Comparison of ENCODE assay signal across 1 cellular context in the genomic region with DNA sequence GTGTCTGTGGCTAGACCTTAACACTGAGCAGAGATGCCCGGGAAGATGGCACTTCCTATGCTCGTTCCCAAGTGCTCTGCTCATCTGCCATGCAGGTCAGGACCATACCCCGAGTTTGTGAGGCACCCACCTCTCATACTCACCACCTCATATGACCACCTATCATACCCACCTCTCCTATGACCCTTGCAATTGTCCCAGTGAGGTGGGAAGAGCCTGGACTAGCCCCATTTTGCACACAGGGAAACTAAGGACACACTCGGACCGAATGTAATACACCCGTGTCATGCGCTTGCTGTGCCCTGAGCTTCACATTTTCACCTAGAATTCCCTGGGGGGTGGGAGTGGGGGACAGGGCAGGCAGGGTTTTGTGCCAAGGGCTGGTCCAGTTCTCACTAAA.
TF ChIP-seq lines count a peak whose summit lies in the region.

No MANE protein-coding gene starts in this region.

TF ChIP-seq in HepG2, 621 proteins besides CTCF, POLR2A, EP300 and RAD21:
- TF ChIP-seq SP140L (CRISPR knock-in tag; IDR thresholded peaks at IDR 0.05; ENCODE audit: borderline replicate concordance): no peak
- TF ChIP-seq PRPF4 (IDR thresholded peaks at IDR 0.05; ENCODE audit: low read depth, low read length, poor library complexity, severe bottlenecking): no peak
- no peak for TF ChIP-seq ZIK1 (CRISPR knock-in tag; IDR thresholded peaks at IDR 0.05; ENCODE audit: borderline replicate concordance, low read depth)
- no peak for TF ChIP-seq SNAPC2 (CRISPR knock-in tag; IDR thresholded peaks at IDR 0.05)
- no peak for TF ChIP-seq MEIS2 (CRISPR knock-in tag; IDR thresholded peaks at IDR 0.05)
- no peak for TF ChIP-seq SNAI1 (CRISPR knock-in tag; IDR thresholded peaks at IDR 0.05; ENCODE audit: borderline replicate concordance)
- no peak for TF ChIP-seq ZNF441 (CRISPR knock-in tag; IDR thresholded peaks at IDR 0.05; ENCODE audit: borderline replicate concordance)
- TF ChIP-seq ZKSCAN1 (IDR thresholded peaks at IDR 0.05; ENCODE audit: low read length): no peak
- TF ChIP-seq, protein P1, sequence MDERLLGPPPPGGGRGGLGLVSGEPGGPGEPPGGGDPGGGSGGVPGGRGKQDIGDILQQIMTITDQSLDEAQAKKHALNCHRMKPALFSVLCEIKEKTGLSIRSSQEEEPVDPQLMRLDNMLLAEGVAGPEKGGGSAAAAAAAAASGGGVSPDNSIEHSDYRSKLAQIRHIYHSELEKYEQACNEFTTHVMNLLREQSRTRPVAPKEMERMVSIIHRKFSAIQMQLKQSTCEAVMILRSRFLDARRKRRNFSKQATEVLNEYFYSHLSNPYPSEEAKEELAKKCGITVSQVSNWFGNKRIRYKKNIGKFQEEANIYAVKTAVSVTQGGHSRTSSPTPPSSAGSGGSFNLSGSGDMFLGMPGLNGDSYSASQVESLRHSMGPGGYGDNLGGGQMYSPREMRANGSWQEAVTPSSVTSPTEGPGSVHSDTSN (CRISPR knock-in tag; IDR thresholded peaks at IDR 0.05): no peak
- no peak for TF ChIP-seq ZNF546 (CRISPR knock-in tag; conservative IDR thresholded peaks at IDR 0.05)
- TF ChIP-seq, protein P2, sequence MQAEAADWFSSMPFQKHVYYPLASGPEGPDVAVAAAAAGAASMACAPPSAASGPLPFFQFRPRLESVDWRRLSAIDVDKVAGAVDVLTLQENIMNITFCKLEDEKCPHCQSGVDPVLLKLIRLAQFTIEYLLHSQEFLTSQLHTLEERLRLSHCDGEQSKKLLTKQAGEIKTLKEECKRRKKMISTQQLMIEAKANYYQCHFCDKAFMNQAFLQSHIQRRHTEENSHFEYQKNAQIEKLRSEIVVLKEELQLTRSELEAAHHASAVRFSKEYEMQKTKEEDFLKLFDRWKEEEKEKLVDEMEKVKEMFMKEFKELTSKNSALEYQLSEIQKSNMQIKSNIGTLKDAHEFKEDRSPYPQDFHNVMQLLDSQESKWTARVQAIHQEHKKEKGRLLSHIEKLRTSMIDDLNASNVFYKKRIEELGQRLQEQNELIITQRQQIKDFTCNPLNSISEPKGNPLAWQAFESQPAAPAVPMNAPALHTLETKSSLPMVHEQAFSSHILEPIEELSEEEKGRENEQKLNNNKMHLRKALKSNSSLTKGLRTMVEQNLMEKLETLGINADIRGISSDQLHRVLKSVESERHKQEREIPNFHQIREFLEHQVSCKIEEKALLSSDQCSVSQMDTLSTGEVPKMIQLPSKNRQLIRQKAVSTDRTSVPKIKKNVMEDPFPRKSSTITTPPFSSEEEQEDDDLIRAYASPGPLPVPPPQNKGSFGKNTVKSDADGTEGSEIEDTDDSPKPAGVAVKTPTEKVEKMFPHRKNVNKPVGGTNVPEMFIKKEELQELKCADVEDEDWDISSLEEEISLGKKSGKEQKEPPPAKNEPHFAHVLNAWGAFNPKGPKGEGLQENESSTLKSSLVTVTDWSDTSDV (CRISPR knock-in tag; IDR thresholded peaks at IDR 0.05): no peak
- no peak for TF ChIP-seq NKX3-1 (CRISPR knock-in tag; IDR thresholded peaks at IDR 0.05)
- TF ChIP-seq, protein P3, sequence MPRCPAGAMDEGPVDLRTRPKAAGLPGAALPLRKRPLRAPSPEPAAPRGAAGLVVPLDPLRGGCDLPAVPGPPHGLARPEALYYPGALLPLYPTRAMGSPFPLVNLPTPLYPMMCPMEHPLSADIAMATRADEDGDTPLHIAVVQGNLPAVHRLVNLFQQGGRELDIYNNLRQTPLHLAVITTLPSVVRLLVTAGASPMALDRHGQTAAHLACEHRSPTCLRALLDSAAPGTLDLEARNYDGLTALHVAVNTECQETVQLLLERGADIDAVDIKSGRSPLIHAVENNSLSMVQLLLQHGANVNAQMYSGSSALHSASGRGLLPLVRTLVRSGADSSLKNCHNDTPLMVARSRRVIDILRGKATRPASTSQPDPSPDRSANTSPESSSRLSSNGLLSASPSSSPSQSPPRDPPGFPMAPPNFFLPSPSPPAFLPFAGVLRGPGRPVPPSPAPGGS (CRISPR knock-in tag; IDR thresholded peaks at IDR 0.05): no peak
- no peak for TF ChIP-seq POLR2AphosphoS5 (IDR thresholded peaks at IDR 0.05; ENCODE audit: low read depth, low read length)
- TF ChIP-seq RNF2 (conservative IDR thresholded peaks at IDR 0.05; ENCODE audit: low read depth): no peak
- TF ChIP-seq, protein P4, sequence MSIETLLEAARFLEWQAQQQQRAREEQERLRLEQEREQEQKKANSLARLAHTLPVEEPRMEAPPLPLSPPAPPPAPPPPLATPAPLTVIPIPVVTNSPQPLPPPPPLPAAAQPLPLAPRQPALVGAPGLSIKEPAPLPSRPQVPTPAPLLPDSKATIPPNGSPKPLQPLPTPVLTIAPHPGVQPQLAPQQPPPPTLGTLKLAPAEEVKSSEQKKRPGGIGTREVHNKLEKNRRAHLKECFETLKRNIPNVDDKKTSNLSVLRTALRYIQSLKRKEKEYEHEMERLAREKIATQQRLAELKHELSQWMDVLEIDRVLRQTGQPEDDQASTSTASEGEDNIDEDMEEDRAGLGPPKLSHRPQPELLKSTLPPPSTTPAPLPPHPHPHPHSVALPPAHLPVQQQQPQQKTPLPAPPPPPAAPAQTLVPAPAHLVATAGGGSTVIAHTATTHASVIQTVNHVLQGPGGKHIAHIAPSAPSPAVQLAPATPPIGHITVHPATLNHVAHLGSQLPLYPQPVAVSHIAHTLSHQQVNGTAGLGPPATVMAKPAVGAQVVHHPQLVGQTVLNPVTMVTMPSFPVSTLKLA (IDR thresholded peaks at IDR 0.05): no peak
- TF ChIP-seq THYN1 (CRISPR knock-in tag; IDR thresholded peaks at IDR 0.05; ENCODE audit: borderline replicate concordance, low read depth): no peak
- TF ChIP-seq, protein P5, sequence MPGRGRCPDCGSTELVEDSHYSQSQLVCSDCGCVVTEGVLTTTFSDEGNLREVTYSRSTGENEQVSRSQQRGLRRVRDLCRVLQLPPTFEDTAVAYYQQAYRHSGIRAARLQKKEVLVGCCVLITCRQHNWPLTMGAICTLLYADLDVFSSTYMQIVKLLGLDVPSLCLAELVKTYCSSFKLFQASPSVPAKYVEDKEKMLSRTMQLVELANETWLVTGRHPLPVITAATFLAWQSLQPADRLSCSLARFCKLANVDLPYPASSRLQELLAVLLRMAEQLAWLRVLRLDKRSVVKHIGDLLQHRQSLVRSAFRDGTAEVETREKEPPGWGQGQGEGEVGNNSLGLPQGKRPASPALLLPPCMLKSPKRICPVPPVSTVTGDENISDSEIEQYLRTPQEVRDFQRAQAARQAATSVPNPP (CRISPR knock-in tag; IDR thresholded peaks at IDR 0.05): no peak
- TF ChIP-seq, protein P6, sequence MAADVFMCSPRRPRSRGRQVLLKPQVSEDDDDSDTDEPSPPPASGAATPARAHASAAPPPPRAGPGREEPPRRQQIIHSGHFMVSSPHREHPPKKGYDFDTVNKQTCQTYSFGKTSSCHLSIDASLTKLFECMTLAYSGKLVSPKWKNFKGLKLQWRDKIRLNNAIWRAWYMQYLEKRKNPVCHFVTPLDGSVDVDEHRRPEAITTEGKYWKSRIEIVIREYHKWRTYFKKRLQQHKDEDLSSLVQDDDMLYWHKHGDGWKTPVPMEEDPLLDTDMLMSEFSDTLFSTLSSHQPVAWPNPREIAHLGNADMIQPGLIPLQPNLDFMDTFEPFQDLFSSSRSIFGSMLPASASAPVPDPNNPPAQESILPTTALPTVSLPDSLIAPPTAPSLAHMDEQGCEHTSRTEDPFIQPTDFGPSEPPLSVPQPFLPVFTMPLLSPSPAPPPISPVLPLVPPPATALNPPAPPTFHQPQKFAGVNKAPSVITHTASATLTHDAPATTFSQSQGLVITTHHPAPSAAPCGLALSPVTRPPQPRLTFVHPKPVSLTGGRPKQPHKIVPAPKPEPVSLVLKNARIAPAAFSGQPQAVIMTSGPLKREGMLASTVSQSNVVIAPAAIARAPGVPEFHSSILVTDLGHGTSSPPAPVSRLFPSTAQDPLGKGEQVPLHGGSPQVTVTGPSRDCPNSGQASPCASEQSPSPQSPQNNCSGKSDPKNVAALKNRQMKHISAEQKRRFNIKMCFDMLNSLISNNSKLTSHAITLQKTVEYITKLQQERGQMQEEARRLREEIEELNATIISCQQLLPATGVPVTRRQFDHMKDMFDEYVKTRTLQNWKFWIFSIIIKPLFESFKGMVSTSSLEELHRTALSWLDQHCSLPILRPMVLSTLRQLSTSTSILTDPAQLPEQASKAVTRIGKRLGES (CRISPR knock-in tag; IDR thresholded peaks at IDR 0.05; ENCODE audit: borderline replicate concordance): no peak
- no peak for TF ChIP-seq SKI (IDR thresholded peaks at IDR 0.05; ENCODE audit: partially characterized antibody)
TF ChIP-seq in HepG2: peak in this region for 0.
